ENCODE assay signal across 26 cellular contexts in genomic region chr2:671787-672605, GRCh38.
"Had no signal": no experiment of that assay in that cellular context is flagged by ENCODE, and none has a peak within 500 bp of the region (broad histone marks: within the 10 kb centered on the region; RNA-seq: fewer than 3 reads in every experiment).

No MANE protein-coding gene starts in this region.

- H3K4me1 ChIP-seq: ascending aorta had no signal

- H3K27ac Mint-ChIP-seq: activated B cell treated with CpG ODN at 0.5 μM for 24 hours; activated CD8-positive, alpha-beta memory T cell treated with anti-CD3 and anti-CD28 coated beads, Interleukin-2, amount 10 ng/mL, durations not matched to agents 7 days and 5 days; activated naive CD4-positive, alpha-beta T cell treated with anti-CD3 and anti-CD28 coated beads, Interleukin-2, amount 50 U/mL, for 72 hours; activated naive CD8-positive, alpha-beta T cell treated with anti-CD3 and anti-CD28 coated beads, Interleukin-2, amount 50 U/mL, for 24 hours; activated T-helper 1 cell treated with anti-CD3 and anti-CD28 coated beads, Interleukin-12 subunit alpha, Interleukin-12 subunit beta, Interleukin-2, Interleukin-4 antibody, amounts not matched to agents 30 ng/mL and 10 ng/mL and 1 ng/mL, durations not matched to agents 14 hours and 24 hours and 36 hours; T-helper 17 cell had no signal

- H3K9me3 Mint-ChIP-seq: activated B cell treated with CpG ODN at 0.5 μM for 24 hours; activated naive CD4-positive, alpha-beta T cell treated with anti-CD3 and anti-CD28 coated beads, Interleukin-2, amount 50 U/mL, for 72 hours; activated naive CD8-positive, alpha-beta T cell treated with anti-CD3 and anti-CD28 coated beads, Interleukin-2, amount 50 U/mL, for 24 hours; activated T-cell treated with anti-CD3 and anti-CD28 coated beads, Interleukin-2, amount 50 U/mL, for 24 hours had no signal

- H3K4me3 Mint-ChIP-seq: activated CD4-positive, alpha-beta T cell treated with anti-CD3 and anti-CD28 coated beads, Interleukin-2, amount 10 ng/mL, durations not matched to agents 24 days and 14 days; activated CD8-positive, alpha-beta memory T cell treated with anti-CD3 and anti-CD28 coated beads, Interleukin-2, amount 10 ng/mL, durations not matched to agents 7 days and 5 days; activated naive CD8-positive, alpha-beta T cell treated with anti-CD3 and anti-CD28 coated beads, Interleukin-2, amount 50 U/mL, for 24 hours; activated T-cell treated with anti-CD3 and anti-CD28 coated beads, Interleukin-2, amount 50 U/mL, for 24 hours; activated T-helper 1 cell treated with anti-CD3 and anti-CD28 coated beads, Interleukin-12 subunit alpha, Interleukin-12 subunit beta, Interleukin-2, Interleukin-4 antibody, amounts not matched to agents 30 ng/mL and 10 ng/mL and 1 ng/mL, durations not matched to agents 14 hours and 24 hours and 36 hours; T-helper 17 cell had no signal

- H3K27me3 Mint-ChIP-seq: activated B cell treated with CpG ODN at 0.5 μM for 24 hours; activated CD4-positive, alpha-beta T cell treated with anti-CD3 and anti-CD28 coated beads, Interleukin-2, amount 10 ng/mL, durations not matched to agents 24 days and 14 days; activated CD8-positive, alpha-beta memory T cell treated with anti-CD3 and anti-CD28 coated beads, Interleukin-2, amount 10 ng/mL, durations not matched to agents 7 days and 5 days; activated naive CD8-positive, alpha-beta T cell treated with anti-CD3 and anti-CD28 coated beads, Interleukin-2, amount 50 U/mL, for 24 hours; activated T-cell treated with anti-CD3 and anti-CD28 coated beads, Interleukin-2, amount 50 U/mL, for 24 hours; T-helper 17 cell had no signal

- H3K4me3 ChIP-seq: ascending aorta, body of pancreas, K562 had no signal

- H3K27me3 ChIP-seq: ascending aorta, body of pancreas had no signal

- DNase-seq: activated B cell treated with CpG ODN at 0.5 μM for 24 hours; activated CD4-positive, alpha-beta T cell treated with anti-CD3 and anti-CD28 coated beads for 1 hour; activated CD4-positive, alpha-beta T cell treated with anti-CD3 and anti-CD28 coated beads, Interleukin-2, amount 10 ng/mL, durations not matched to agents 24 days and 14 days; activated CD4-positive, alpha-beta T cell treated with anti-CD3 and anti-CD28 coated beads, Interleukin-2, amount 50 U/mL, for 48 hours; activated CD8-positive, alpha-beta memory T cell treated with anti-CD3 and anti-CD28 coated beads, Interleukin-2, amount 10 ng/mL, durations not matched to agents 7 days and 5 days; activated effector memory CD4-positive, alpha-beta T cell treated with Interleukin-2 at 50 U/mL for 16 hours; activated naive CD4-positive, alpha-beta T cell treated with Interleukin-2 at 50 U/mL for 16 hours; activated naive CD8-positive, alpha-beta T cell treated with anti-CD3 and anti-CD28 coated beads, Interleukin-2, amount 50 U/mL, for 24 hours; activated T-cell treated with anti-CD3 and anti-CD28 coated beads, Interleukin-2, amount 50 U/mL, for 24 hours; amniotic stem cell; body of pancreas; central memory CD4-positive, alpha-beta T cell; Kasumi-1; NCI-H1105 treated with DMSO at 0.1 percent for 48 hours; NCI-H1694; NCI-H2029; NCI-H446; NCI-H524; PC-3; SHP77 treated with DMSO at 0.1 percent for 48 hours; T-helper 17 cell; T-helper 9 cell had no signal

- H3K27ac ChIP-seq: ascending aorta, body of pancreas had no signal

- H3K9me3 ChIP-seq: ascending aorta, body of pancreas had no signal
